Comparison of ENCODE assay signal across 22 cellular contexts in genomic region chr6:44977406-44977740, GRCh38.
DNase-seq lines count a peak whose midpoint lies in the region; ATAC-seq, FAIRE-seq and TF ChIP-seq lines count a peak whose summit lies in the region.
"Had no signal": no experiment of that assay in that cellular context is flagged by ENCODE, and none has a peak within 500 bp of the region (broad histone marks: within the 10 kb centered on the region; RNA-seq: fewer than 3 reads in every experiment).

No MANE protein-coding gene starts in this region.

- H3K79me1 ChIP-seq in trophoblast cell (ENCODE audit: low read length) = no peaks in the 10 kb centered on the region

- H3K27ac Mint-ChIP-seq in stimulated activated naive CD8-positive, alpha-beta T cell treated with anti-CD3 and anti-CD28 coated beads, Interleukin-15, Interleukin-2, amounts not matched to agents 100 ng/mL and 50 ng/mL, for 24 hours = peak overlapping the region; percentile 86
- H3K27ac Mint-ChIP-seq in stimulated activated naive CD8-positive, alpha-beta T cell treated with anti-CD3 and anti-CD28 coated beads, Interleukin-15, amount 100 ng/mL, for 72 hours = peak overlapping the region; percentile 87 to 99

- FAIRE-seq in GM12891 (lab: Jason Lieb, UNC) = no peak
- FAIRE-seq: pancreas had no signal

- no peak for TF ChIP-seq POLR2A in GM12891 (IDR thresholded peaks at IDR 0.05; ENCODE audit: low read depth, low read length)

- H3K27ac ChIP-seq in trophoblast cell (ENCODE audit: low read depth, low read length) = no peak overlapping the region
- H3K27ac ChIP-seq: colonic mucosa, esophagus squamous epithelium, heart right ventricle, pancreas, suprapubic skin had no signal

- no peak for DNase-seq in stimulated activated naive CD8-positive, alpha-beta T cell treated with anti-CD3 and anti-CD28 coated beads, Interleukin-15, Interleukin-2, amounts not matched to agents 100 U/mL and 50 U/mL, for 24 hours
- peak; percentile 17 for DNase-seq in T-helper 22 cell (ENCODE audit: low read depth)
- DNase-seq in stimulated activated naive CD8-positive, alpha-beta T cell treated with anti-CD3 and anti-CD28 coated beads, Interleukin-15, amount 100 ng/mL, for 72 hours = no peak
- DNase-seq in nucleus accumbens (lab: John Stamatoyannopoulos, UW) = no peak
- no peak for DNase-seq in GM12891 (ENCODE audit: insufficient read length, low spot score)
- DNase-seq in trophoblast cell = no peak
- DNase-seq: activated CD8-positive, alpha-beta memory T cell treated with anti-CD3 and anti-CD28 coated beads, Interleukin-2, amount 50 U/mL, for 4 hours; amniotic stem cell; colonic mucosa; DMS53; esophagus squamous epithelium; heart right ventricle; KG1; NCI-H1436 treated with DMSO at 0.1 percent for 48 hours; NCI-H345; pancreas; SK-N-SH; spleen had no signal

- no peak overlapping the region for H3K9ac ChIP-seq in trophoblast cell (ENCODE audit: low read length)
- H3K9ac ChIP-seq: SK-N-SH had no signal

- H3K4me1 ChIP-seq in trophoblast cell (ENCODE audit: control insufficient read depth in 1 of 2, insufficient read depth in 2 of 2, low read length in 2 of 2) = no peaks in the 10 kb centered on the region
- H3K4me1 ChIP-seq: colonic mucosa, esophagus squamous epithelium, pancreas, suprapubic skin had no signal

- H3K9me3 ChIP-seq in trophoblast cell (ENCODE audit: insufficient read depth, low read depth, low read length) = peaks cover 4% of the 10 kb centered on the region
- H3K9me3 ChIP-seq: colonic mucosa, pancreas, SK-N-SH, suprapubic skin had no signal

- H3K79me2 ChIP-seq in trophoblast cell (ENCODE audit: control insufficient read depth, insufficient read depth, low read length, poor library complexity) = no peaks in the 10 kb centered on the region

- H4K8ac ChIP-seq in trophoblast cell (ENCODE audit: low read depth, low read length) = no peak overlapping the region

- no peaks in the 10 kb centered on the region for H3K27me3 Mint-ChIP-seq in stimulated activated naive CD8-positive, alpha-beta T cell treated with anti-CD3 and anti-CD28 coated beads, Interleukin-15, Interleukin-2, amounts not matched to agents 100 ng/mL and 50 ng/mL, for 24 hours
- no peaks in the 10 kb centered on the region for H3K27me3 Mint-ChIP-seq in stimulated activated naive CD8-positive, alpha-beta T cell treated with anti-CD3 and anti-CD28 coated beads, Interleukin-15, amount 100 ng/mL, for 72 hours

- H4K12ac ChIP-seq in trophoblast cell (ENCODE audit: low read depth, low read length) = no peak overlapping the region

- H3K27me3 ChIP-seq in trophoblast cell (ENCODE audit: insufficient read depth, low read length) = no peaks in the 10 kb centered on the region
- H3K27me3 ChIP-seq: colonic mucosa, esophagus squamous epithelium, heart right ventricle, pancreas, spleen, suprapubic skin had no signal

- no peak overlapping the region for H2BK12ac ChIP-seq in trophoblast cell (ENCODE audit: low read length)

- peaks cover 57% of the 10 kb centered on the region for H3K4me1 Mint-ChIP-seq in stimulated activated naive CD8-positive, alpha-beta T cell treated with anti-CD3 and anti-CD28 coated beads, Interleukin-15, Interleukin-2, amounts not matched to agents 100 ng/mL and 50 ng/mL, for 24 hours (ENCODE audit: low read depth)
- peaks cover 65% of the 10 kb centered on the region for H3K4me1 Mint-ChIP-seq in stimulated activated naive CD8-positive, alpha-beta T cell treated with anti-CD3 and anti-CD28 coated beads, Interleukin-15, amount 100 ng/mL, for 72 hours

- peaks cover 0 to 4% of the 10 kb centered on the region in 2 experiments for H3K36me3 ChIP-seq in trophoblast cell (ENCODE audit: control insufficient read depth in 1 of 2, insufficient read depth in 2 of 2, low read length in 2 of 2)
- H3K36me3 ChIP-seq: colonic mucosa, esophagus squamous epithelium, heart right ventricle, pancreas, spleen, suprapubic skin had no signal

- no peak overlapping the region for H3K4me2 ChIP-seq in trophoblast cell (ENCODE audit: low read length)
- H3K4me2 ChIP-seq: SK-N-SH had no signal

- peaks cover 27% of the 10 kb centered on the region for H3K36me3 Mint-ChIP-seq in stimulated activated naive CD8-positive, alpha-beta T cell treated with anti-CD3 and anti-CD28 coated beads, Interleukin-15, Interleukin-2, amounts not matched to agents 100 ng/mL and 50 ng/mL, for 24 hours (ENCODE audit: low read depth)

- peaks cover 17% of the 10 kb centered on the region for H3K9me3 Mint-ChIP-seq in stimulated activated naive CD8-positive, alpha-beta T cell treated with anti-CD3 and anti-CD28 coated beads, Interleukin-15, Interleukin-2, amounts not matched to agents 100 ng/mL and 50 ng/mL, for 24 hours
- H3K9me3 Mint-ChIP-seq in stimulated activated naive CD8-positive, alpha-beta T cell treated with anti-CD3 and anti-CD28 coated beads, Interleukin-15, amount 100 ng/mL, for 72 hours = peaks cover 17 to 20% of the 10 kb centered on the region in 2 donors

- no peak overlapping the region for H2AFZ ChIP-seq in trophoblast cell (ENCODE audit: insufficient read depth, low read length, poor library complexity)

- no peak overlapping the region for H3K14ac ChIP-seq in trophoblast cell (ENCODE audit: low read length)

- no peak overlapping the region for H4K91ac ChIP-seq in trophoblast cell (ENCODE audit: low read depth, low read length)

- no peak overlapping the region for H2BK5ac ChIP-seq in trophoblast cell (ENCODE audit: low read depth, low read length, poor library complexity)

- no peak overlapping the region for H3K18ac ChIP-seq in trophoblast cell (ENCODE audit: low read length)

- ATAC-seq in stimulated activated naive CD8-positive, alpha-beta T cell treated with anti-CD3 and anti-CD28 coated beads, Interleukin-15, Interleukin-2, amounts not matched to agents 100 U/mL and 50 U/mL, for 24 hours = no peak
- peak; percentile 72 for ATAC-seq in HG02763 (IDR thresholded peaks at IDR 0.05; ENCODE audit: unreplicated experiment)
- ATAC-seq in stimulated activated naive CD8-positive, alpha-beta T cell treated with anti-CD3 and anti-CD28 coated beads, Interleukin-15, amount 100 ng/mL, for 72 hours = peak; percentile 68
- ATAC-seq: heart right ventricle, mucosa of descending colon, pancreas had no signal

- H3K4me3 Mint-ChIP-seq in stimulated activated naive CD8-positive, alpha-beta T cell treated with anti-CD3 and anti-CD28 coated beads, Interleukin-15, Interleukin-2, amounts not matched to agents 100 ng/mL and 50 ng/mL, for 24 hours = no peak overlapping the region
- no peak overlapping the region for H3K4me3 Mint-ChIP-seq in stimulated activated naive CD8-positive, alpha-beta T cell treated with anti-CD3 and anti-CD28 coated beads, Interleukin-15, amount 100 ng/mL, for 72 hours

- no peak overlapping the region for H3K4ac ChIP-seq in trophoblast cell (ENCODE audit: low read depth, low read length)

- no peak overlapping the region for H3K23ac ChIP-seq in trophoblast cell (ENCODE audit: low read length)

- H2BK120ac ChIP-seq in trophoblast cell (ENCODE audit: insufficient read depth, low read length, poor library complexity) = no peak overlapping the region

- H3K4me3 ChIP-seq in trophoblast cell (ENCODE audit: low read depth, low read length) = no peak overlapping the region
- H3K4me3 ChIP-seq: colonic mucosa, esophagus squamous epithelium, heart right ventricle, mucosa of descending colon, pancreas, spleen, suprapubic skin had no signal

- no peak overlapping the region for H2AK5ac ChIP-seq in trophoblast cell (ENCODE audit: low read length)

TF ChIP-seq in GM12891, 5 proteins besides CTCF, POLR2A, EP300 and RAD21:
- TF ChIP-seq TAF1 (IDR thresholded peaks at IDR 0.05; ENCODE audit: low read depth, low read length) = no peak
- no peak for TF ChIP-seq POU2F2 (IDR thresholded peaks at IDR 0.05; ENCODE audit: low read depth, low read length)
- TF ChIP-seq POLR2AphosphoS5 (IDR thresholded peaks at IDR 0.05; ENCODE audit: low read depth, low read length) = no peak
- no peak for TF ChIP-seq PAX5 (IDR thresholded peaks at IDR 0.05; ENCODE audit: insufficient read depth, low read length, severe bottlenecking)
- no peak for TF ChIP-seq SPI1 (IDR thresholded peaks at IDR 0.05; ENCODE audit: low read depth, low read length)
TF ChIP-seq in GM12891: peak in this region for 0.
